Comparison of ENCODE assay signal across 1 cellular context in the genomic region with DNA sequence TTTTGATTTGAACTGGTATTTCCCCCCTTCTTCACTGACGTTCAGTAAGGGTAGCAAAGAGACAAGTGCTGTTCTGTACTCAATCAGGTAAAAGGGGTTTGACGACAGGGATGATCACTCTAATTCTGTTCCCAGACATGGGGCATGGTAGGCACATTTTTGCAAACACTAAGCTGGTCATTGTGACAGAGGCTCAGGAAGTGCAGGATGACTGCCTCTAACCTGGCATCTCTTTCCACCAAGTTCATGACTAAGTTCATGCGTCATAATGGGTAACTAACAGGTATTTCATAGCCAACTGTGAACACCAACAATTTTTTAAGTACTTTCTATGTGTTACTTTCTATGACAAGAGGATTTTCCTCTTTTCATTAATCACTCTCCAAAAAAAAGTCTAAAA.
TF ChIP-seq lines count a peak whose summit lies in the region.

No MANE protein-coding gene starts in this region.

TF ChIP-seq in HepG2, 621 proteins besides CTCF, POLR2A, EP300 and RAD21:
- TF ChIP-seq ATAD3A (CRISPR knock-in tag; IDR thresholded peaks at IDR 0.05) = no peak
- TF ChIP-seq, protein P1, sequence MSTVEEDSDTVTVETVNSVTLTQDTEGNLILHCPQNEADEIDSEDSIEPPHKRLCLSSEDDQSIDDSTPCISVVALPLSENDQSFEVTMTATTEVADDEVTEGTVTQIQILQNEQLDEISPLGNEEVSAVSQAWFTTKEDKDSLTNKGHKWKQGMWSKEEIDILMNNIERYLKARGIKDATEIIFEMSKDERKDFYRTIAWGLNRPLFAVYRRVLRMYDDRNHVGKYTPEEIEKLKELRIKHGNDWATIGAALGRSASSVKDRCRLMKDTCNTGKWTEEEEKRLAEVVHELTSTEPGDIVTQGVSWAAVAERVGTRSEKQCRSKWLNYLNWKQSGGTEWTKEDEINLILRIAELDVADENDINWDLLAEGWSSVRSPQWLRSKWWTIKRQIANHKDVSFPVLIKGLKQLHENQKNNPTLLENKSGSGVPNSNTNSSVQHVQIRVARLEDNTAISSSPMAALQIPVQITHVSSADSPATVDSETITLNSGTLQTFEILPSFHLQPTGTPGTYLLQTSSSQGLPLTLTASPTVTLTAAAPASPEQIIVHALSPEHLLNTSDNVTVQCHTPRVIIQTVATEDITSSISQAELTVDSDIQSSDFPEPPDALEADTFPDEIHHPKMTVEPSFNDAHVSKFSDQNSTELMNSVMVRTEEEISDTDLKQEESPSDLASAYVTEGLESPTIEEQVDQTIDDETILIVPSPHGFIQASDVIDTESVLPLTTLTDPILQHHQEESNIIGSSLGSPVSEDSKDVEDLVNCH (CRISPR knock-in tag; IDR thresholded peaks at IDR 0.05) = no peak
- no peak for TF ChIP-seq SP4 (CRISPR knock-in tag; IDR thresholded peaks at IDR 0.05)
- TF ChIP-seq, protein P2, sequence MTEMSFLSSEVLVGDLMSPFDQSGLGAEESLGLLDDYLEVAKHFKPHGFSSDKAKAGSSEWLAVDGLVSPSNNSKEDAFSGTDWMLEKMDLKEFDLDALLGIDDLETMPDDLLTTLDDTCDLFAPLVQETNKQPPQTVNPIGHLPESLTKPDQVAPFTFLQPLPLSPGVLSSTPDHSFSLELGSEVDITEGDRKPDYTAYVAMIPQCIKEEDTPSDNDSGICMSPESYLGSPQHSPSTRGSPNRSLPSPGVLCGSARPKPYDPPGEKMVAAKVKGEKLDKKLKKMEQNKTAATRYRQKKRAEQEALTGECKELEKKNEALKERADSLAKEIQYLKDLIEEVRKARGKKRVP (CRISPR knock-in tag; IDR thresholded peaks at IDR 0.05) = no peak
- TF ChIP-seq, protein P3, sequence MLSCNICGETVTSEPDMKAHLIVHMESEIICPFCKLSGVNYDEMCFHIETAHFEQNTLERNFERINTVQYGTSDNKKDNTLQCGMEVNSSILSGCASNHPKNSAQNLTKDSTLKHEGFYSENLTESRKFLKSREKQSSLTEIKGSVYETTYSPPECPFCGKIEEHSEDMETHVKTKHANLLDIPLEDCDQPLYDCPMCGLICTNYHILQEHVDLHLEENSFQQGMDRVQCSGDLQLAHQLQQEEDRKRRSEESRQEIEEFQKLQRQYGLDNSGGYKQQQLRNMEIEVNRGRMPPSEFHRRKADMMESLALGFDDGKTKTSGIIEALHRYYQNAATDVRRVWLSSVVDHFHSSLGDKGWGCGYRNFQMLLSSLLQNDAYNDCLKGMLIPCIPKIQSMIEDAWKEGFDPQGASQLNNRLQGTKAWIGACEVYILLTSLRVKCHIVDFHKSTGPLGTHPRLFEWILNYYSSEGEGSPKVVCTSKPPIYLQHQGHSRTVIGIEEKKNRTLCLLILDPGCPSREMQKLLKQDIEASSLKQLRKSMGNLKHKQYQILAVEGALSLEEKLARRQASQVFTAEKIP (CRISPR knock-in tag; IDR thresholded peaks at IDR 0.05; ENCODE audit: borderline replicate concordance) = no peak
- TF ChIP-seq, protein P4, sequence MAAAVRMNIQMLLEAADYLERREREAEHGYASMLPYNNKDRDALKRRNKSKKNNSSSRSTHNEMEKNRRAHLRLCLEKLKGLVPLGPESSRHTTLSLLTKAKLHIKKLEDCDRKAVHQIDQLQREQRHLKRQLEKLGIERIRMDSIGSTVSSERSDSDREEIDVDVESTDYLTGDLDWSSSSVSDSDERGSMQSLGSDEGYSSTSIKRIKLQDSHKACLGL (CRISPR knock-in tag; IDR thresholded peaks at IDR 0.05) = no peak
- TF ChIP-seq, protein P5, sequence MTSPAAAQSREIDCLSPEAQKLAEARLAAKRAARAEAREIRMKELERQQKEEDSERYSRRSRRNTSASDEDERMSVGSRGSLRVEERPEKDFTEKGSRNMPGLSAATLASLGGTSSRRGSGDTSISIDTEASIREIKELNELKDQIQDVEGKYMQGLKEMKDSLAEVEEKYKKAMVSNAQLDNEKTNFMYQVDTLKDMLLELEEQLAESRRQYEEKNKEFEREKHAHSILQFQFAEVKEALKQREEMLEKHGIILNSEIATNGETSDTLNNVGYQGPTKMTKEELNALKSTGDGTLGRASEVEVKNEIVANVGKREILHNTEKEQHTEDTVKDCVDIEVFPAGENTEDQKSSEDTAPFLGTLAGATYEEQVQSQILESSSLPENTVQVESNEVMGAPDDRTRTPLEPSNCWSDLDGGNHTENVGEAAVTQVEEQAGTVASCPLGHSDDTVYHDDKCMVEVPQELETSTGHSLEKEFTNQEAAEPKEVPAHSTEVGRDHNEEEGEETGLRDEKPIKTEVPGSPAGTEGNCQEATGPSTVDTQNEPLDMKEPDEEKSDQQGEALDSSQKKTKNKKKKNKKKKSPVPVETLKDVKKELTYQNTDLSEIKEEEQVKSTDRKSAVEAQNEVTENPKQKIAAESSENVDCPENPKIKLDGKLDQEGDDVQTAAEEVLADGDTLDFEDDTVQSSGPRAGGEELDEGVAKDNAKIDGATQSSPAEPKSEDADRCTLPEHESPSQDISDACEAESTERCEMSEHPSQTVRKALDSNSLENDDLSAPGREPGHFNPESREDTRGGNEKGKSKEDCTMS (CRISPR knock-in tag; conservative IDR thresholded peaks at IDR 0.05) = no peak
- no peak for TF ChIP-seq RFXAP (CRISPR knock-in tag; IDR thresholded peaks at IDR 0.05; ENCODE audit: borderline replicate concordance)
- TF ChIP-seq ZFY (CRISPR knock-in tag; IDR thresholded peaks at IDR 0.05) = no peak
- TF ChIP-seq TSC22D2 (CRISPR knock-in tag; IDR thresholded peaks at IDR 0.05; ENCODE audit: borderline replicate concordance) = no peak
- no peak for TF ChIP-seq SP5 (CRISPR knock-in tag; IDR thresholded peaks at IDR 0.05; ENCODE audit: borderline replicate concordance, low read depth)
- no peak for TF ChIP-seq ZFP62 (CRISPR knock-in tag; IDR thresholded peaks at IDR 0.05)
- TF ChIP-seq ZNF547 (CRISPR knock-in tag; IDR thresholded peaks at IDR 0.05) = no peak
- TF ChIP-seq, protein P6, sequence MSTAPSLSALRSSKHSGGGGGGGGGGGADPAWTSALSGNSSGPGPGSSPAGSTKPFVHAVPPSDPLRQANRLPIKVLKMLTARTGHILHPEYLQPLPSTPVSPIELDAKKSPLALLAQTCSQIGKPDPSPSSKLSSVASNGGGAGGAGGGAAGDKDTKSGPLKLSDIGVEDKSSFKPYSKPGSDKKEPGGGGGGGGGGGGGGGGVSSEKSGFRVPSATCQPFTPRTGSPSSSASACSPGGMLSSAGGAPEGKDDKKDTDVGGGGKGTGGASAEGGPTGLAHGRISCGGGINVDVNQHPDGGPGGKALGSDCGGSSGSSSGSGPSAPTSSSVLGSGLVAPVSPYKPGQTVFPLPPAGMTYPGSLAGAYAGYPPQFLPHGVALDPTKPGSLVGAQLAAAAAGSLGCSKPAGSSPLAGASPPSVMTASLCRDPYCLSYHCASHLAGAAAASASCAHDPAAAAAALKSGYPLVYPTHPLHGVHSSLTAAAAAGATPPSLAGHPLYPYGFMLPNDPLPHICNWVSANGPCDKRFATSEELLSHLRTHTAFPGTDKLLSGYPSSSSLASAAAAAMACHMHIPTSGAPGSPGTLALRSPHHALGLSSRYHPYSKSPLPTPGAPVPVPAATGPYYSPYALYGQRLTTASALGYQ (CRISPR knock-in tag; IDR thresholded peaks at IDR 0.05) = no peak
- TF ChIP-seq ZNF713 (CRISPR knock-in tag; IDR thresholded peaks at IDR 0.05) = no peak
- TF ChIP-seq FOXA1 (IDR thresholded peaks at IDR 0.05) = no peak
- no peak for TF ChIP-seq FOXA1 (CRISPR knock-in tag; IDR thresholded peaks at IDR 0.05)
- no peak for TF ChIP-seq ZNF431 (CRISPR knock-in tag; IDR thresholded peaks at IDR 0.05; ENCODE audit: borderline replicate concordance, low read depth)
